ENCODE assay signal across 10 cellular contexts in the genomic region with DNA sequence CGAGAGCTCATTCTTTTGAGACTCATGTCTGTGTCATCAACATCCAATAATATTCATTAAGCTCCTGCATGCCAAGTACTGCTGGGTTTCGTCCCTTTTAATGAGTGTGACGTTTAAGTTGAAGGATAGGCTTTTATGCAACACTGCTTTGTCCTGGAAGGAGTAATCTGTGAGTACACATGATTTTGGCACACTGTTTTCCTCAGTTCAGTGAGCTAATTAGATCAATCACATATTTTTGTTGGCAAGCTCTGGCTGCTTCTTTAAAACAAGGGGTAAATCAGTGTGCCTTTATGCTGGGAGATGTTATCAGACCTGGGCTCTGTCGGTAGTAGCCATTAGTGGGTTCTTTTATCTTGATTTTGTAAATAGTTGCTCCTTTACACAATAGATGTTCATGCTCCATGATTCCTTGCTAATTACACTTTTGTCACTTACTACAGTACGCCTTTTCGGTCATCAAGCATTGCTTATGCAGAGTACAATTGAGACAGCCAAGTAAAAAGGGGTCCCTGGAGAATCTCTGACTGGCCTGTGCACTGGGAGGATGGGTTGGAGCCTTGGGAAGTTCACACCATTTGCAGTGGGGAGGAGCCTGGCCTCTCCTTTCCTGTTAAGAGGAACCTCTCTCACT.
A peak's percentile ranks its signal among the peaks of the same experiment; 100 is the strongest.
DNase-seq lines count a peak whose midpoint lies in the region; ATAC-seq and TF ChIP-seq lines count a peak whose summit lies in the region.
"Had no signal": no experiment of that assay in that cellular context is flagged by ENCODE, and none has a peak within 500 bp of the region (broad histone marks: within the 10 kb centered on the region; RNA-seq: fewer than 3 reads in every experiment).

No MANE protein-coding gene starts in this region.

- H3K4me1 Mint-ChIP-seq in HFFc6 (ENCODE audit: low read depth) = peaks cover 48% of the 10 kb centered on the region
- H3K4me1 Mint-ChIP-seq: activated naive CD8-positive, alpha-beta T cell treated with anti-CD3 and anti-CD28 coated beads, Interleukin-2, amount 50 U/mL, for 24 hours had no signal

- H3K9me3 ChIP-seq in suprapubic skin = no peaks in the 10 kb centered on the region

- peak overlapping the region; percentile 97 for H3K27ac Mint-ChIP-seq in HFFc6
- H3K27ac Mint-ChIP-seq: activated naive CD8-positive, alpha-beta T cell treated with anti-CD3 and anti-CD28 coated beads, Interleukin-2, amount 50 U/mL, for 24 hours had no signal

- peaks cover 18% of the 10 kb centered on the region for H3K4me1 ChIP-seq in suprapubic skin

- ATAC-seq in GM19351 (IDR thresholded peaks at IDR 0.05; ENCODE audit: unreplicated experiment) = no peak
- ATAC-seq in HG02970 (IDR thresholded peaks at IDR 0.05; ENCODE audit: low FRiP score, unreplicated experiment) = no peak
- ATAC-seq: activated naive CD8-positive, alpha-beta T cell treated with anti-CD3 and anti-CD28 coated beads, Interleukin-2, amount 50 U/mL, for 24 hours had no signal

- no peak for TF ChIP-seq EP300 in suprapubic skin (IDR thresholded peaks at IDR 0.05)

- peak; percentile 96 for DNase-seq in HFFc6
- DNase-seq in RKO (ENCODE audit: low spot score) = peak; percentile 80
- DNase-seq in fibroblast of pulmonary artery (ENCODE audit: low read depth) = peak; percentile 75
- DNase-seq in suprapubic skin (ENCODE audit: low spot score in 2 of 2) = no peak
- DNase-seq in cortex of kidney (lab: John Stamatoyannopoulos, UW) = no peak
- no peak for DNase-seq in Ammon's horn (ENCODE audit: low spot score)
- DNase-seq: activated naive CD8-positive, alpha-beta T cell treated with anti-CD3 and anti-CD28 coated beads, Interleukin-2, amount 50 U/mL, for 24 hours; NCI-H1048 had no signal

- no peaks in the 10 kb centered on the region for H3K9me3 Mint-ChIP-seq in HFFc6
- H3K9me3 Mint-ChIP-seq: activated naive CD8-positive, alpha-beta T cell treated with anti-CD3 and anti-CD28 coated beads, Interleukin-2, amount 50 U/mL, for 24 hours had no signal

- no peaks in the 10 kb centered on the region for H3K36me3 ChIP-seq in suprapubic skin

- H3K27me3 ChIP-seq in suprapubic skin = no peaks in the 10 kb centered on the region

- no peak for TF ChIP-seq POLR2A in suprapubic skin (IDR thresholded peaks at IDR 0.05)

- WGBS in suprapubic skin = 35% methylated on average over 6 of the region's 6 CpGs

- H3K36me3 Mint-ChIP-seq in HFFc6 (ENCODE audit: low read depth) = no peaks in the 10 kb centered on the region

- no peak overlapping the region for H3K4me3 ChIP-seq in fibroblast of pulmonary artery (replicated peaks; ENCODE audit: low read depth, low read length)
- H3K4me3 ChIP-seq in suprapubic skin = no peak overlapping the region

- TF ChIP-seq CTCF in HFFc6 (IDR thresholded peaks at IDR 0.05) = no peak
- TF ChIP-seq CTCF in fibroblast of pulmonary artery (IDR thresholded peaks at IDR 0.05; ENCODE audit: low read length, missing control alignments) = no peak
- no peak for TF ChIP-seq CTCF in suprapubic skin (IDR thresholded peaks at IDR 0.05)

- H3K27me3 Mint-ChIP-seq in HFFc6 (ENCODE audit: insufficient read depth) = no peaks in the 10 kb centered on the region; the same call in 1 of the 2 replicates

- peak overlapping the region; percentile 75 for H3K4me3 Mint-ChIP-seq in HFFc6
- H3K4me3 Mint-ChIP-seq: activated naive CD8-positive, alpha-beta T cell treated with anti-CD3 and anti-CD28 coated beads, Interleukin-2, amount 50 U/mL, for 24 hours had no signal

- peak overlapping the region; percentile 85 for H3K27ac ChIP-seq in suprapubic skin

Comparison
In these comparisons a context has a peak if more than half of its experiments do, and no peak if none do; other contexts are left out.
1. DNase-seq: peak in HFFc6 (single experiment), RKO (single experiment) and fibroblast of pulmonary artery (single experiment); none in suprapubic skin (0 of 2), cortex of kidney (single experiment) and Ammon's horn (single experiment).